Comparison of ENCODE assay signal across 33 cellular contexts in genomic region chrX:43380704-43381103, GRCh38.
DNase-seq lines count a peak whose midpoint lies in the region; ATAC-seq, FAIRE-seq and TF ChIP-seq lines count a peak whose summit lies in the region.
"Had no signal": no experiment of that assay in that cellular context is flagged by ENCODE, and none has a peak within 500 bp of the region (broad histone marks: within the 10 kb centered on the region; RNA-seq: fewer than 3 reads in every experiment).

No MANE protein-coding gene starts in this region.

- no peak for TF ChIP-seq POLR2A in K562 (conservative IDR thresholded peaks at IDR 0.05)

- intact Hi-C loops in K562 (cut with micrococcal nuclease) = no loop called here

- H3K27me3 Mint-ChIP-seq in activated CD4-positive, alpha-beta T cell treated with anti-CD3 and anti-CD28 coated beads, Interleukin-2, amount 10 ng/mL, durations not matched to agents 7 days and 5 days = no peaks in the 10 kb centered on the region
- H3K27me3 Mint-ChIP-seq: B cell; CD4-positive, alpha-beta memory T cell; CD4-positive, alpha-beta T cell had no signal

- no peak overlapping the region for H3K4me3 ChIP-seq in K562
- H3K4me3 ChIP-seq: A549; BLaER1; BLaER1 treated with 17β-estradiol and CSF1 and Interleukin-3, amounts not matched to agents 10 nM and 100 nM had no signal

- no TSS peak for BruUV-seq in K562 (replicated peaks; lab: Mats Ljungman, UMichigan)

- no peak for ATAC-seq in K562
- no peak for ATAC-seq in GM19023 (IDR thresholded peaks at IDR 0.05; ENCODE audit: unreplicated experiment)
- ATAC-seq: A549; CD8-positive, alpha-beta T cell had no signal

- no peak for TF ChIP-seq EP300 in K562 (IDR thresholded peaks at IDR 0.05; ENCODE audit: low read length)

- no peak overlapping the region for H3K4me3 Mint-ChIP-seq in activated CD4-positive, alpha-beta T cell treated with anti-CD3 and anti-CD28 coated beads, Interleukin-2, amount 10 ng/mL, durations not matched to agents 7 days and 5 days
- H3K4me3 Mint-ChIP-seq: B cell; CD14-positive monocyte; CD4-positive, alpha-beta memory T cell; CD4-positive, alpha-beta T cell; CD8-positive, alpha-beta memory T cell; CD8-positive, alpha-beta T cell had no signal

- H3K4me2 ChIP-seq in K562 (ENCODE audit: insufficient read depth, low read length) = no peak overlapping the region
- H3K4me2 ChIP-seq: A549; BLaER1; BLaER1 treated with 17β-estradiol and CSF1 and Interleukin-3, amounts not matched to agents 10 nM and 100 nM had no signal

- TF ChIP-seq RAD21 in K562 (CRISPR knock-in tag; conservative IDR thresholded peaks at IDR 0.05 in 1 of 2, IDR thresholded peaks at IDR 0.05 in 1 of 2) = no peak

- no peak overlapping the region for H3K27ac Mint-ChIP-seq in activated CD4-positive, alpha-beta T cell treated with anti-CD3 and anti-CD28 coated beads, Interleukin-2, amount 10 ng/mL, durations not matched to agents 7 days and 5 days
- H3K27ac Mint-ChIP-seq: B cell; CD14-positive monocyte; CD4-positive, alpha-beta memory T cell; CD4-positive, alpha-beta T cell; CD4-positive, CD25-positive, alpha-beta regulatory T cell; CD8-positive, alpha-beta memory T cell; CD8-positive, alpha-beta T cell had no signal

- no peak overlapping the region for H2AFZ ChIP-seq in K562 (ENCODE audit: low read depth, low read length)

- CTCF ChIA-PET in K562 (lab: Yijun Ruan, JAX; ENCODE audit: low intra/inter-chr PET ratio) = no interaction called here
- CTCF ChIA-PET in activated CD4-positive, alpha-beta T cell treated with anti-CD3 and anti-CD28 coated beads, Interleukin-2, amount 10 ng/mL, durations not matched to agents 7 days and 5 days (lab: Charles Lee) = no interaction called here

- WGBS in K562 (ENCODE audit: insufficient coverage, low coverage, missing lambda C conversion rate) = 18% methylated on average over 6 of the region's 6 CpGs

- H3K27ac ChIP-seq in K562 (ENCODE audit: extremely low read depth, low read depth, low read length) = no peak overlapping the region
- H3K27ac ChIP-seq: 22Rv1; A549; BLaER1; BLaER1 treated with 17β-estradiol and CSF1 and Interleukin-3, amounts not matched to agents 10 nM and 100 nM; C4-2B had no signal

- H3K36me3 ChIP-seq in K562 (ENCODE audit: control insufficient read depth, insufficient read depth, low read length) = no peaks in the 10 kb centered on the region
- H3K36me3 ChIP-seq: BE2C; BLaER1; BLaER1 treated with 17β-estradiol and CSF1 and Interleukin-3, amounts not matched to agents 10 nM and 100 nM had no signal

- no peaks in the 10 kb centered on the region for H3K4me1 Mint-ChIP-seq in activated CD4-positive, alpha-beta T cell treated with anti-CD3 and anti-CD28 coated beads, Interleukin-2, amount 10 ng/mL, durations not matched to agents 7 days and 5 days
- H3K4me1 Mint-ChIP-seq: B cell; CD14-positive monocyte; CD4-positive, alpha-beta memory T cell; CD8-positive, alpha-beta memory T cell had no signal

- peak; percentile 75 for DNase-seq in ELF-1 (ENCODE audit: low read depth, low spot score)
- DNase-seq in K562 (ENCODE audit: extremely low read depth in 1 of 4, low spot score in 3 of 4) = no peak
- no peak for DNase-seq in activated CD4-positive, alpha-beta T cell treated with anti-CD3 and anti-CD28 coated beads, Interleukin-2, amount 10 ng/mL, durations not matched to agents 7 days and 5 days
- DNase-seq: 8988T; ACHN; AML-193; BE2C; C1 segment of cervical spinal cord; Caco-2; Calu3; CD4-positive, alpha-beta memory T cell; CD4-positive, alpha-beta T cell; CD4-positive, CD25-positive, alpha-beta regulatory T cell; CD8-positive, alpha-beta memory T cell; CD8-positive, alpha-beta T cell; COR-L47; DMS 273 treated with DMSO at 0.1 percent for 48 hours; DMS153; DMS53; DMS79; DMS79 treated with DMSO at 0.1 percent for 48 hours; DND-41; EL had no signal

- no peaks in the 10 kb centered on the region for H3K9me1 ChIP-seq in K562 (ENCODE audit: control insufficient read depth, insufficient read depth, low read length)

- POLR2A ChIA-PET in K562 (lab: Yijun Ruan, JAX) = no interaction called here
- POLR2A ChIA-PET in activated CD4-positive, alpha-beta T cell treated with anti-CD3 and anti-CD28 coated beads, Interleukin-2, amount 10 ng/mL, durations not matched to agents 7 days and 5 days (lab: Charles Lee) = no interaction called here

- no peak for FAIRE-seq in K562 (lab: Jason Lieb, UNC)
- FAIRE-seq: A204.1, A549, D721Med had no signal

- H3K9ac ChIP-seq in K562 (ENCODE audit: insufficient read depth in 1 of 2, low read depth in 2 of 2, low read length in 2 of 2) = no peak overlapping the region
- H3K9ac ChIP-seq: BLaER1; BLaER1 treated with 17β-estradiol and CSF1 and Interleukin-3, amounts not matched to agents 10 nM and 100 nM had no signal

- no peaks in the 10 kb centered on the region for H3K4me1 ChIP-seq in K562 (replicated peaks in 1 of 2; ENCODE audit: control insufficient read depth in 2 of 2, insufficient read depth in 2 of 2, low read length in 2 of 2)
- H3K4me1 ChIP-seq: A549; BE2C; BLaER1; BLaER1 treated with 17β-estradiol and CSF1 and Interleukin-3, amounts not matched to agents 10 nM and 100 nM; Caco-2 had no signal

- H3K27me3 ChIP-seq in K562 (ENCODE audit: control insufficient read depth in 2 of 2, insufficient read depth in 2 of 2, low read length in 2 of 2) = no peaks in the 10 kb centered on the region
- H3K27me3 ChIP-seq: BE2C had no signal

- no peaks in the 10 kb centered on the region for H4K20me1 ChIP-seq in K562 (replicated peaks; ENCODE audit: control insufficient read depth, insufficient read depth, low read length)
- H4K20me1 ChIP-seq: BLaER1; BLaER1 treated with 17β-estradiol and CSF1 and Interleukin-3, amounts not matched to agents 10 nM and 100 nM had no signal

- no peaks in the 10 kb centered on the region for H3K79me2 ChIP-seq in K562 (ENCODE audit: control insufficient read depth, insufficient read depth, low read length)

- no peak for TF ChIP-seq CTCF in K562 (IDR thresholded peaks at IDR 0.05 in 2 of 3, conservative IDR thresholded peaks at IDR 0.05 in 1 of 3; ENCODE audit: insufficient read depth in 2 of 3, low read depth in 1 of 3, low read length in 3 of 3)

- H3K36me3 Mint-ChIP-seq in activated CD4-positive, alpha-beta T cell treated with anti-CD3 and anti-CD28 coated beads, Interleukin-2, amount 10 ng/mL, durations not matched to agents 7 days and 5 days (ENCODE audit: low read depth) = peaks cover 2% of the 10 kb centered on the region
- H3K36me3 Mint-ChIP-seq: CD14-positive monocyte; CD4-positive, alpha-beta memory T cell; CD8-positive, alpha-beta T cell had no signal

- in situ Hi-C loops in K562 (cut with MboI) = no loop called here

- no peaks in the 10 kb centered on the region for H3K9me3 ChIP-seq in K562 (replicated peaks; ENCODE audit: control insufficient read depth, insufficient read depth, low read depth, low read length)
- H3K9me3 ChIP-seq: A549, BE2C, Caco-2 had no signal

- H3K9me3 Mint-ChIP-seq in activated CD4-positive, alpha-beta T cell treated with anti-CD3 and anti-CD28 coated beads, Interleukin-2, amount 10 ng/mL, durations not matched to agents 7 days and 5 days = no peaks in the 10 kb centered on the region
- H3K9me3 Mint-ChIP-seq: CD4-positive, alpha-beta T cell had no signal

TF ChIP-seq in K562, 482 proteins besides CTCF, POLR2A, EP300 and RAD21:
- TF ChIP-seq ZBED1 (IDR thresholded peaks at IDR 0.05) (no peak), ZFP36 (IDR thresholded peaks at IDR 0.05; ENCODE audit: low read depth, low read length, partially characterized antibody) (peak; percentile 53)
